39 cellular contexts compared by ENCODE assay signal in genomic region chr18:69291755-69292154, GRCh38.
"Had no signal": no experiment of that assay in that cellular context is flagged by ENCODE, and none has a peak within 500 bp of the region (broad histone marks: within the 10 kb centered on the region; RNA-seq: fewer than 3 reads in every experiment).

No MANE protein-coding gene starts in this region.

- H3K36me3 Mint-ChIP-seq: activated naive CD4-positive, alpha-beta T cell treated with anti-CD3 and anti-CD28 coated beads, Interleukin-2, amount 10 ng/mL, durations not matched to agents 7 days and 5 days; activated naive CD4-positive, alpha-beta T cell treated with anti-CD3 and anti-CD28 coated beads, Interleukin-2, amount 50 U/mL, for 24 hours; activated naive CD8-positive, alpha-beta T cell; activated naive CD8-positive, alpha-beta T cell treated with anti-CD3 and anti-CD28 coated beads for 36 hours; activated naive CD8-positive, alpha-beta T cell treated with anti-CD3 and anti-CD28 coated beads, Interleukin-2, amount 10 ng/mL, durations not matched to agents 7 days and 5 days; brain had no signal

- H3K9me3 Mint-ChIP-seq: activated naive CD4-positive, alpha-beta T cell treated with anti-CD3 and anti-CD28 coated beads for 36 hours; activated naive CD4-positive, alpha-beta T cell treated with anti-CD3 and anti-CD28 coated beads, Interleukin-2, amount 10 ng/mL, durations not matched to agents 7 days and 5 days; activated naive CD8-positive, alpha-beta T cell treated with anti-CD3 and anti-CD28 coated beads, Interleukin-2, amount 10 ng/mL, durations not matched to agents 7 days and 5 days; activated T-cell treated with anti-CD3 and anti-CD28 coated beads, Interleukin-2, amount 50 U/mL, for 24 hours; activated T-helper 1 cell treated with anti-CD3 and anti-CD28 coated beads, Interleukin-12 subunit alpha, Interleukin-12 subunit beta, Interleukin-2, Interleukin-4 antibody, amounts not matched to agents 30 ng/mL and 10 ng/mL and 1 ng/mL, durations not matched to agents 14 hours and 24 hours and 36 hours; activated T-helper 17 cell treated with anti-CD3 and anti-CD28 coated beads, Interleukin-2, amount 50 U/mL, for 72 hours; activated T-helper 2 cell treated with anti-CD3 and anti-CD28 coated beads, Interferon-gamma antibody, Interleukin-2, Interleukin-4, amounts not matched to agents 10 μg/mL and 5 μg/mL and 100 μg/mL, durations not matched to agents 14 hours and 24 hours and 36 hours had no signal

- H3K4me1 Mint-ChIP-seq: activated naive CD4-positive, alpha-beta T cell treated with anti-CD3 and anti-CD28 coated beads, Interleukin-2, amount 10 ng/mL, durations not matched to agents 7 days and 5 days; activated naive CD4-positive, alpha-beta T cell treated with anti-CD3 and anti-CD28 coated beads, Interleukin-2, amount 50 U/mL, for 24 hours; activated naive CD8-positive, alpha-beta T cell treated with anti-CD3 and anti-CD28 coated beads for 36 hours; activated naive CD8-positive, alpha-beta T cell treated with anti-CD3 and anti-CD28 coated beads, Interleukin-2, amount 10 ng/mL, durations not matched to agents 7 days and 5 days; activated naive CD8-positive, alpha-beta T cell treated with anti-CD3 and anti-CD28 coated beads, Interleukin-2, amount 50 U/mL, for 24 hours; activated T-helper 17 cell treated with anti-CD3 and anti-CD28 coated beads, Interleukin-2, amount 50 U/mL, for 72 hours; brain; central memory CD8-positive, alpha-beta T cell had no signal

- H3K4me3 ChIP-seq: adrenal gland, ascending aorta, body of pancreas, breast epithelium, cardiac muscle cell had no signal

- H3K27me3 ChIP-seq: adrenal gland, ascending aorta, body of pancreas, brain microvascular endothelial cell, breast epithelium, cardiac muscle cell had no signal

- H3K9me3 ChIP-seq: adrenal gland, ascending aorta, body of pancreas, breast epithelium had no signal

- H3K27ac Mint-ChIP-seq: activated naive CD4-positive, alpha-beta T cell treated with anti-CD3 and anti-CD28 coated beads for 36 hours; activated naive CD4-positive, alpha-beta T cell treated with anti-CD3 and anti-CD28 coated beads, Interleukin-2, amount 10 ng/mL, durations not matched to agents 7 days and 5 days; activated naive CD4-positive, alpha-beta T cell treated with anti-CD3 and anti-CD28 coated beads, Interleukin-2, amount 50 U/mL, for 24 hours; activated naive CD4-positive, alpha-beta T cell treated with anti-CD3 and anti-CD28 coated beads, Interleukin-2, amount 50 U/mL, for 72 hours; activated naive CD8-positive, alpha-beta T cell; activated naive CD8-positive, alpha-beta T cell treated with anti-CD3 and anti-CD28 coated beads for 36 hours; activated naive CD8-positive, alpha-beta T cell treated with anti-CD3 and anti-CD28 coated beads, Interleukin-2, amount 10 ng/mL, durations not matched to agents 7 days and 5 days; activated naive CD8-positive, alpha-beta T cell treated with anti-CD3 and anti-CD28 coated beads, Interleukin-2, amount 50 U/mL, for 24 hours; activated T-cell treated with anti-CD3 and anti-CD28 coated beads, Interleukin-2, amount 50 U/mL, for 24 hours; activated T-cell treated with anti-CD3 and anti-CD28 coated beads, Interleukin-2, amount 50 U/mL, for 72 hours; activated T-helper 1 cell treated with anti-CD3 and anti-CD28 coated beads, Interleukin-12 subunit alpha, Interleukin-12 subunit beta, Interleukin-2, Interleukin-4 antibody, amounts not matched to agents 30 ng/mL and 10 ng/mL and 1 ng/mL, durations not matched to agents 14 hours and 24 hours and 36 hours; activated T-helper 17 cell treated with anti-CD3 and anti-CD28 coated beads, Interleukin-2, amount 50 U/mL, for 72 hours; activated T-helper 2 cell treated with anti-CD3 and anti-CD28 coated beads, Interferon-gamma antibody, Interleukin-2, Interleukin-4, amounts not matched to agents 10 μg/mL and 5 μg/mL and 100 μg/mL, durations not matched to agents 14 hours and 24 hours and 36 hours had no signal

- DNase-seq: activated effector memory CD4-positive, alpha-beta T cell treated with anti-CD3 and anti-CD28 coated beads, Interleukin-2, amount 50 U/mL, for 16 hours; activated effector memory CD4-positive, alpha-beta T cell treated with Interleukin-2 at 50 U/mL for 16 hours; activated gamma-delta T cell; activated gamma-delta T cell treated with Interleukin-2 at 50 U/mL for 16 hours; activated naive CD4-positive, alpha-beta T cell; activated naive CD4-positive, alpha-beta T cell treated with anti-CD3 and anti-CD28 coated beads for 36 hours; activated naive CD4-positive, alpha-beta T cell treated with anti-CD3 and anti-CD28 coated beads, Interleukin-2, amount 10 ng/mL, durations not matched to agents 7 days and 5 days; activated naive CD4-positive, alpha-beta T cell treated with anti-CD3 and anti-CD28 coated beads, Interleukin-2, amount 50 U/mL, for 16 hours; activated naive CD4-positive, alpha-beta T cell treated with Interleukin-2 at 50 U/mL for 16 hours; activated naive CD8-positive, alpha-beta T cell treated with anti-CD3 and anti-CD28 coated beads for 36 hours; activated naive CD8-positive, alpha-beta T cell treated with anti-CD3 and anti-CD28 coated beads, Interleukin-2, amount 10 ng/mL, durations not matched to agents 7 days and 5 days; activated naive CD8-positive, alpha-beta T cell treated with anti-CD3 and anti-CD28 coated beads, Interleukin-2, amount 50 U/mL, for 24 hours; activated T-cell treated with anti-CD3 and anti-CD28 coated beads, Interleukin-2, amount 50 U/mL, for 24 hours; activated T-cell treated with anti-CD3 and anti-CD28 coated beads, Interleukin-2, amount 50 U/mL, for 4 hours; activated T-cell treated with anti-CD3 and anti-CD28 coated beads, Interleukin-2, amount 50 U/mL, for 48 hours; activated T-cell treated with anti-CD3 and anti-CD28 coated beads, Interleukin-2, amount 50 U/mL, for 72 hours; adrenal gland; amniotic stem cell; amygdala; anterior cingulate cortex; aorta; body of pancreas; brain microvascular endothelial cell; caudate nucleus; central memory CD4-positive, alpha-beta T cell; cerebellar nuclear complex had no signal

- ATAC-seq: activated naive CD4-positive, alpha-beta T cell treated with anti-CD3 and anti-CD28 coated beads, Interleukin-2, amount 50 U/mL, for 72 hours; activated naive CD8-positive, alpha-beta T cell treated with anti-CD3 and anti-CD28 coated beads, Interleukin-2, amount 50 U/mL, for 24 hours; activated T-cell treated with anti-CD3 and anti-CD28 coated beads, Interleukin-2, amount 50 U/mL, for 4 hours; activated T-cell treated with anti-CD3 and anti-CD28 coated beads, Interleukin-2, amount 50 U/mL, for 72 hours; activated T-helper 17 cell treated with anti-CD3 and anti-CD28 coated beads, Interleukin-2, amount 50 U/mL, for 72 hours; body of pancreas had no signal

- H3K4me3 Mint-ChIP-seq: activated naive CD4-positive, alpha-beta T cell treated with anti-CD3 and anti-CD28 coated beads for 36 hours; activated naive CD4-positive, alpha-beta T cell treated with anti-CD3 and anti-CD28 coated beads, Interleukin-2, amount 10 ng/mL, durations not matched to agents 7 days and 5 days; activated naive CD4-positive, alpha-beta T cell treated with anti-CD3 and anti-CD28 coated beads, Interleukin-2, amount 50 U/mL, for 24 hours; activated naive CD8-positive, alpha-beta T cell; activated naive CD8-positive, alpha-beta T cell treated with anti-CD3 and anti-CD28 coated beads for 36 hours; activated naive CD8-positive, alpha-beta T cell treated with anti-CD3 and anti-CD28 coated beads, Interleukin-2, amount 10 ng/mL, durations not matched to agents 7 days and 5 days; activated naive CD8-positive, alpha-beta T cell treated with anti-CD3 and anti-CD28 coated beads, Interleukin-2, amount 50 U/mL, for 24 hours; activated T-cell treated with anti-CD3 and anti-CD28 coated beads, Interleukin-2, amount 50 U/mL, for 24 hours; activated T-cell treated with anti-CD3 and anti-CD28 coated beads, Interleukin-2, amount 50 U/mL, for 4 hours; activated T-cell treated with anti-CD3 and anti-CD28 coated beads, Interleukin-2, amount 50 U/mL, for 72 hours; activated T-helper 1 cell treated with anti-CD3 and anti-CD28 coated beads, Interleukin-12 subunit alpha, Interleukin-12 subunit beta, Interleukin-2, Interleukin-4 antibody, amounts not matched to agents 30 ng/mL and 10 ng/mL and 1 ng/mL, durations not matched to agents 14 hours and 24 hours and 36 hours; activated T-helper 17 cell treated with anti-CD3 and anti-CD28 coated beads, Interleukin-2, amount 50 U/mL, for 72 hours; brain; central memory CD8-positive, alpha-beta T cell had no signal

- FAIRE-seq: astrocyte, bronchial epithelial cell had no signal

- H3K4me1 ChIP-seq: adrenal gland, ascending aorta, body of pancreas, breast epithelium had no signal

- H3K36me3 ChIP-seq: adrenal gland, ascending aorta, brain microvascular endothelial cell, breast epithelium, cardiac muscle cell had no signal

- H3K27me3 Mint-ChIP-seq: activated naive CD4-positive, alpha-beta T cell treated with anti-CD3 and anti-CD28 coated beads, Interleukin-2, amount 10 ng/mL, durations not matched to agents 7 days and 5 days; activated naive CD4-positive, alpha-beta T cell treated with anti-CD3 and anti-CD28 coated beads, Interleukin-2, amount 50 U/mL, for 24 hours; activated naive CD8-positive, alpha-beta T cell treated with anti-CD3 and anti-CD28 coated beads, Interleukin-2, amount 10 ng/mL, durations not matched to agents 7 days and 5 days; activated naive CD8-positive, alpha-beta T cell treated with anti-CD3 and anti-CD28 coated beads, Interleukin-2, amount 50 U/mL, for 24 hours; brain; central memory CD8-positive, alpha-beta T cell had no signal

- H3K27ac ChIP-seq: adrenal gland, ascending aorta, body of pancreas, brain microvascular endothelial cell, breast epithelium, cardiac muscle cell had no signal
